Comparison of ENCODE assay signal across 10 cellular contexts in the genomic region with DNA sequence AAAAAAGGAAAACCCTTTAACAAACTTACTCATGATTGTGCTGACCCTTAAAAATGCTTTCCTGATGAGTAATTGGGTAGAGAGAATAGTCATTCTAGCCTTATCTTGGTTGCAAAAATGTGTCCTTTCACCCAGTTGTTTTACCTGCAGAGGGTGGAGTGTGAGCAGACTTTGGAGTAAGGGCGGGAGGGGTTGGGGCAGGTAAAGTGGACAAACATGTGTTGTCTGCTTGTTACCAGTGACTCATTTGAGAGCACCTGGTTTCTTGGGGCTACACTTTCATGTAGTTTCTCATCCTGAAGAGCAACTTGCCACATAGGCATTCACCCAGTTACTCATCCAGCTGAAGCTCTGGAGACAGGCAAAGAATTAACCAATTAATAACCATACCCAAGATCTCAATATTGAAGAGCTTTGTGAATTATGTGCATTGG.
DNase-seq lines count a peak whose midpoint lies in the region; ATAC-seq and TF ChIP-seq lines count a peak whose summit lies in the region.
"Had no signal": no experiment of that assay in that cellular context is flagged by ENCODE, and none has a peak within 500 bp of the region (broad histone marks: within the 10 kb centered on the region; RNA-seq: fewer than 3 reads in every experiment).

No MANE protein-coding gene starts in this region.

- no peak overlapping the region for H3K23ac ChIP-seq in trophoblast cell (ENCODE audit: low read length)

- peak overlapping the region; percentile 79 for H4K91ac ChIP-seq in trophoblast cell (ENCODE audit: low read depth, low read length)

- peak; percentile 28 for DNase-seq in ELF-1 (ENCODE audit: low read depth, low spot score)
- DNase-seq in RPMI8226, result peak; percentile 4
- peak; percentile 62 for DNase-seq in fibroblast of pulmonary artery (ENCODE audit: low read depth)
- peak; percentile 88 to 94 for DNase-seq in trophoblast cell
- no peak for DNase-seq in NAMALWA (ENCODE audit: low spot score)
- DNase-seq in germinal center (ENCODE audit: low spot score), result no peak
- no peak for DNase-seq in NCI-H2227 (lab: John Stamatoyannopoulos, UW; ENCODE audit: unreplicated experiment)
- DNase-seq: NCI-H1436, tibial artery had no signal

- H3K79me1 ChIP-seq in trophoblast cell (ENCODE audit: low read length), result peaks cover 20% of the 10 kb centered on the region

- no peak overlapping the region for H2AFZ ChIP-seq in trophoblast cell (ENCODE audit: insufficient read depth, low read length, poor library complexity)

- peak overlapping the region; percentile 67 for H2BK120ac ChIP-seq in trophoblast cell (ENCODE audit: insufficient read depth, low read length, poor library complexity)

- H2AK5ac ChIP-seq in trophoblast cell (ENCODE audit: low read length), result no peak overlapping the region

- H4K12ac ChIP-seq in trophoblast cell (ENCODE audit: low read depth, low read length), result no peak overlapping the region

- no peaks in the 10 kb centered on the region for H3K36me3 ChIP-seq in trophoblast cell (ENCODE audit: control insufficient read depth in 1 of 2, insufficient read depth in 2 of 2, low read length in 2 of 2)
- H3K36me3 ChIP-seq: tibial artery had no signal

- H3K27ac ChIP-seq in trophoblast cell (ENCODE audit: low read depth, low read length), result peak overlapping the region; percentile 98
- H3K27ac ChIP-seq: tibial artery had no signal

- no peak overlapping the region for H3K18ac ChIP-seq in trophoblast cell (ENCODE audit: low read length)

- H3K4ac ChIP-seq in trophoblast cell (ENCODE audit: low read depth, low read length), result no peak overlapping the region

- peak overlapping the region; percentile 16 for H3K4me2 ChIP-seq in trophoblast cell (ENCODE audit: low read length)

- H2BK12ac ChIP-seq in trophoblast cell (ENCODE audit: low read length), result no peak overlapping the region

- H3K79me2 ChIP-seq in trophoblast cell (ENCODE audit: control insufficient read depth, insufficient read depth, low read length, poor library complexity), result peaks cover 3% of the 10 kb centered on the region

- H3K4me1 ChIP-seq in trophoblast cell (ENCODE audit: control insufficient read depth in 1 of 2, insufficient read depth in 2 of 2, low read length in 2 of 2), result peaks cover 5 to 15% of the 10 kb centered on the region in 2 experiments
- H3K4me1 ChIP-seq: tibial artery had no signal

- H3K27me3 ChIP-seq in trophoblast cell (ENCODE audit: insufficient read depth, low read length), result no peaks in the 10 kb centered on the region
- H3K27me3 ChIP-seq: tibial artery had no signal

- peak overlapping the region; percentile 95 for H2BK5ac ChIP-seq in trophoblast cell (ENCODE audit: low read depth, low read length, poor library complexity)

- H3K14ac ChIP-seq in trophoblast cell (ENCODE audit: low read length), result peak overlapping the region; percentile 29

- WGBS in trophoblast cell (ENCODE audit: extremely low coverage, insufficient coverage, insufficient read length), result no CpG with 5 or more reads among the region's 1 CpG

- no peak for TF ChIP-seq CTCF in fibroblast of pulmonary artery (IDR thresholded peaks at IDR 0.05; ENCODE audit: low read length, missing control alignments)

- no peak overlapping the region for H3K9ac ChIP-seq in trophoblast cell (ENCODE audit: low read length)

- peak overlapping the region; percentile 74 for H4K8ac ChIP-seq in trophoblast cell (ENCODE audit: low read depth, low read length)

- H3K4me3 ChIP-seq in fibroblast of pulmonary artery (replicated peaks; ENCODE audit: low read depth, low read length) (no peak overlapping the region), trophoblast cell (ENCODE audit: low read depth, low read length) (no peak overlapping the region)
- H3K4me3 ChIP-seq: tibial artery had no signal

- no peaks in the 10 kb centered on the region for H3K9me3 ChIP-seq in trophoblast cell (ENCODE audit: insufficient read depth, low read depth, low read length)
- H3K9me3 ChIP-seq: tibial artery had no signal

- ATAC-seq in GM18519 (IDR thresholded peaks at IDR 0.05; ENCODE audit: low FRiP score, unreplicated experiment), result no peak

Comparison
In these comparisons a context has a peak if more than half of its experiments do, and no peak if none do; other contexts are left out.
1. DNase-seq: peak in ELF-1 (single experiment), RPMI8226 (single experiment), fibroblast of pulmonary artery (single experiment) and trophoblast cell (2 of 2); none in NAMALWA (single experiment), germinal center (single experiment) and NCI-H2227 (single experiment).